9 cellular contexts compared by ENCODE assay signal in genomic region chr9:78103971-78104433, GRCh38.
A peak's percentile ranks its signal among the peaks of the same experiment; 100 is the strongest.
DNase-seq lines count a peak whose midpoint lies in the region; ATAC-seq and TF ChIP-seq lines count a peak whose summit lies in the region.
"Had no signal": no experiment of that assay in that cellular context is flagged by ENCODE, and none has a peak within 500 bp of the region (broad histone marks: within the 10 kb centered on the region; RNA-seq: fewer than 3 reads in every experiment).

No MANE protein-coding gene starts in this region.

- H3K9me3 Mint-ChIP-seq in activated CD4-positive, alpha-beta memory T cell treated with anti-CD3 and anti-CD28 coated beads, Interleukin-2, amount 10 ng/mL, durations not matched to agents 7 days and 5 days: peaks cover 23% of the 10 kb centered on the region

- H3K9me3 ChIP-seq in BLaER1: peaks cover 21% of the 10 kb centered on the region
- H3K9me3 ChIP-seq in gastrocnemius medialis: no peaks in the 10 kb centered on the region

- no peak overlapping the region for H3K9ac ChIP-seq in BLaER1

- H3K4me3 ChIP-seq in BLaER1 (no peak overlapping the region), gastrocnemius medialis (no peak overlapping the region)

- CTCF ChIA-PET in activated CD4-positive, alpha-beta memory T cell treated with anti-CD3 and anti-CD28 coated beads, Interleukin-2, amount 10 ng/mL, durations not matched to agents 7 days and 5 days (lab: Charles Lee): no interaction called here

- DNase-seq in activated CD4-positive, alpha-beta memory T cell treated with anti-CD3 and anti-CD28 coated beads, Interleukin-2, amount 10 ng/mL, durations not matched to agents 7 days and 5 days: peak; percentile 64
- no peak for DNase-seq in gastrocnemius medialis
- no peak for DNase-seq in effector CD8-positive, alpha-beta T cell (lab: John Stamatoyannopoulos, UW)
- DNase-seq: DND-41 had no signal

- H3K27ac ChIP-seq in BLaER1: no peak overlapping the region
- no peak overlapping the region for H3K27ac ChIP-seq in gastrocnemius medialis

- no peaks in the 10 kb centered on the region for H3K27me3 Mint-ChIP-seq in activated CD4-positive, alpha-beta memory T cell treated with anti-CD3 and anti-CD28 coated beads, Interleukin-2, amount 10 ng/mL, durations not matched to agents 7 days and 5 days

- H3K36me3 Mint-ChIP-seq in activated CD4-positive, alpha-beta memory T cell treated with anti-CD3 and anti-CD28 coated beads, Interleukin-2, amount 10 ng/mL, durations not matched to agents 7 days and 5 days (ENCODE audit: low read depth): peaks cover 25% of the 10 kb centered on the region

- in situ Hi-C loops in gastrocnemius medialis (cut with MboI; ENCODE audit: low sequenced_read_pairs in 4 of 4): no loop called here

- no peaks in the 10 kb centered on the region for H3K36me3 ChIP-seq in BLaER1
- no peaks in the 10 kb centered on the region for H3K36me3 ChIP-seq in gastrocnemius medialis

- intact Hi-C loops in gastrocnemius medialis (cut with DNase I; ENCODE audit: low total_unique reads): no loop called here

- H3K27me3 ChIP-seq in BLaER1 (no peaks in the 10 kb centered on the region), gastrocnemius medialis (no peaks in the 10 kb centered on the region)

- peak overlapping the region; percentile 1 for H3K27ac Mint-ChIP-seq in activated CD4-positive, alpha-beta memory T cell treated with anti-CD3 and anti-CD28 coated beads, Interleukin-2, amount 10 ng/mL, durations not matched to agents 7 days and 5 days

- H3K4me1 ChIP-seq in BLaER1: peaks cover 16% of the 10 kb centered on the region
- no peaks in the 10 kb centered on the region for H3K4me1 ChIP-seq in gastrocnemius medialis

- peaks cover 41% of the 10 kb centered on the region for H3K4me1 Mint-ChIP-seq in activated CD4-positive, alpha-beta memory T cell treated with anti-CD3 and anti-CD28 coated beads, Interleukin-2, amount 10 ng/mL, durations not matched to agents 7 days and 5 days

- no peak for TF ChIP-seq POLR2A in gastrocnemius medialis (IDR thresholded peaks at IDR 0.05)

- no peaks in the 10 kb centered on the region for H4K20me1 ChIP-seq in BLaER1

- peak; percentile 94 for ATAC-seq in GM19351 (IDR thresholded peaks at IDR 0.05; ENCODE audit: unreplicated experiment)
- peak; percentile 86 for ATAC-seq in HG03354 (IDR thresholded peaks at IDR 0.05; ENCODE audit: poor library complexity, severe bottlenecking, unreplicated experiment)
- ATAC-seq in gastrocnemius medialis: no peak
- no peak for ATAC-seq in HG02571 (IDR thresholded peaks at IDR 0.05; ENCODE audit: unreplicated experiment)
- ATAC-seq in GM18519 (IDR thresholded peaks at IDR 0.05; ENCODE audit: low FRiP score, unreplicated experiment): no peak

- peak overlapping the region; percentile 13; the same call in 1 of the 2 replicates for H3K4me2 ChIP-seq in BLaER1

- TF ChIP-seq CTCF in gastrocnemius medialis (IDR thresholded peaks at IDR 0.05 in 4 of 5, conservative IDR thresholded peaks at IDR 0.05 in 1 of 5): no peak

- peak overlapping the region; percentile 19 for H3K4me3 Mint-ChIP-seq in activated CD4-positive, alpha-beta memory T cell treated with anti-CD3 and anti-CD28 coated beads, Interleukin-2, amount 10 ng/mL, durations not matched to agents 7 days and 5 days

- POLR2A ChIA-PET in activated CD4-positive, alpha-beta memory T cell treated with anti-CD3 and anti-CD28 coated beads, Interleukin-2, amount 10 ng/mL, durations not matched to agents 7 days and 5 days (lab: Charles Lee): no interaction called here

Comparison
In these comparisons a context has a peak if more than half of its experiments do, and no peak if none do; other contexts are left out.
1. ATAC-seq: peak in GM19351 (single experiment) and HG03354 (single experiment); none in gastrocnemius medialis (0 of 2), HG02571 (single experiment) and GM18519 (single experiment).